Comparison of ENCODE assay signal across 1 cellular context in genomic region chr17:45230410-45230786, GRCh38.
TF ChIP-seq lines count a peak whose summit lies in the region.

No MANE protein-coding gene starts in this region.

TF ChIP-seq in GM12878, 131 proteins besides CTCF, POLR2A, EP300 and RAD21:
- no peak for TF ChIP-seq BMI1 (IDR thresholded peaks at IDR 0.05; ENCODE audit: borderline replicate concordance)
TF ChIP-seq in GM12878: peak in this region for 0.
